ENCODE assay signal across 1 cellular context in the genomic region with DNA sequence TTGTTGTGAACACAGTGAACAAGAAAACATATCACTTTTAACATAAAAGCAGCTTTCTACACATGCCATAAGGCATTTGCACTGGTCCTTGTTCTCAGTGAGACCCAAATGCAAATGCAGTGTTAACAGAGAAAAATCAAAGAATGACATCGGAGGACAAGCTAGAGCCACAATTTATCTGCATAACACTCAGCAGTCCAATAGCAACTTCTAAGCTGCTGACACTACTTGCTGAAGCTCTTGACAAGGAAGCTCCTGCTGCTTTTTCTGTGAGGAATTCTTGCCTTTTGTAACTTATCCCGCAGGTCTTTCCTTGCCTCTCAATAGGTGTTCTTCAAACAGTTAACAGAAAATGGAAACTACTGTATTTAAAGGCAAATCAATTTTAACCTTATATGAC.
TF ChIP-seq lines count a peak whose summit lies in the region.

No MANE protein-coding gene starts in this region.

TF ChIP-seq in IMR-90, 13 proteins besides CTCF, POLR2A, EP300 and RAD21:
- TF ChIP-seq MXI1 (IDR thresholded peaks at IDR 0.05; ENCODE audit: borderline replicate concordance, low read depth, low read length) (no peak), FOS (IDR thresholded peaks at IDR 0.05; ENCODE audit: low read depth, low read length) (no peak), CHD1 (IDR thresholded peaks at IDR 0.05; ENCODE audit: low read depth, low read length) (no peak), NFE2L2 (IDR thresholded peaks at IDR 0.05; ENCODE audit: low read depth, low read length) (no peak), BHLHE40 (IDR thresholded peaks at IDR 0.05; ENCODE audit: low read depth, low read length) (no peak), MAZ (IDR thresholded peaks at IDR 0.05; ENCODE audit: borderline replicate concordance, low read depth, low read length) (no peak), SMC3 (IDR thresholded peaks at IDR 0.05; ENCODE audit: low read depth, low read length) (no peak), MAFK (IDR thresholded peaks at IDR 0.05; ENCODE audit: low read depth, low read length) (no peak), RCOR1 (IDR thresholded peaks at IDR 0.05; ENCODE audit: insufficient replicate concordance, low read length) (no peak), RFX5 (IDR thresholded peaks at IDR 0.05; ENCODE audit: low read depth, low read length) (no peak)
